Comparison of ENCODE assay signal across 38 cellular contexts in genomic region chr16:86700396-86700945, GRCh38.
"Had no signal": no experiment of that assay in that cellular context is flagged by ENCODE, and none has a peak within 500 bp of the region (broad histone marks: within the 10 kb centered on the region; RNA-seq: fewer than 3 reads in every experiment).

No MANE protein-coding gene starts in this region.

- ATAC-seq: activated CD8-positive, alpha-beta T cell treated with anti-CD3 and anti-CD28 coated beads for 36 hours; activated naive CD4-positive, alpha-beta T cell treated with anti-CD3 and anti-CD28 coated beads, Interleukin-2, amount 50 U/mL, for 72 hours; activated T-cell treated with anti-CD3 and anti-CD28 coated beads, Interleukin-2, amount 50 U/mL, for 4 hours; activated T-cell treated with anti-CD3 and anti-CD28 coated beads, Interleukin-2, amount 50 U/mL, for 72 hours; activated T-helper 17 cell treated with anti-CD3 and anti-CD28 coated beads, Interleukin-2, amount 50 U/mL, for 72 hours had no signal

- H3K36me3 Mint-ChIP-seq: activated CD4-positive, alpha-beta memory T cell treated with anti-CD3 and anti-CD28 coated beads for 36 hours; activated naive CD4-positive, alpha-beta T cell treated with anti-CD3 and anti-CD28 coated beads, Interleukin-2, amount 50 U/mL, for 72 hours; activated naive CD8-positive, alpha-beta T cell treated with anti-CD3 and anti-CD28 coated beads for 36 hours; brain had no signal

- H3K4me3 Mint-ChIP-seq: activated B cell treated with CpG ODN at 0.5 μM for 24 hours; activated CD4-positive, alpha-beta memory T cell treated with anti-CD3 and anti-CD28 coated beads for 36 hours; activated CD4-positive, alpha-beta T cell treated with anti-CD3 and anti-CD28 coated beads, Interleukin-2, amount 10 ng/mL, durations not matched to agents 24 days and 14 days; activated CD8-positive, alpha-beta T cell treated with anti-CD3 and anti-CD28 coated beads for 36 hours; activated naive CD4-positive, alpha-beta T cell treated with anti-CD3 and anti-CD28 coated beads for 36 hours; activated naive CD8-positive, alpha-beta T cell treated with anti-CD3 and anti-CD28 coated beads for 36 hours; activated T-cell treated with anti-CD3 and anti-CD28 coated beads, Interleukin-2, amount 50 U/mL, for 4 hours; activated T-cell treated with anti-CD3 and anti-CD28 coated beads, Interleukin-2, amount 50 U/mL, for 72 hours; activated T-helper 1 cell treated with anti-CD3 and anti-CD28 coated beads, Interleukin-12 subunit alpha, Interleukin-12 subunit beta, Interleukin-2, Interleukin-4 antibody, amounts not matched to agents 30 ng/mL and 10 ng/mL and 1 ng/mL, durations not matched to agents 14 hours and 24 hours and 36 hours; activated T-helper 17 cell treated with anti-CD3 and anti-CD28 coated beads, Interleukin-2, amount 50 U/mL, for 72 hours; brain; central memory CD8-positive, alpha-beta T cell; T-helper 1 cell treated with Interleukin-12 subunit alpha and Interleukin-12 subunit beta and Interleukin-4 antibody, amounts not matched to agents 30 μg/mL and 1 μg/mL, for 36 hours; T-helper 2 cell treated with Interferon-gamma antibody and Interleukin-4, amounts not matched to agents 5 μg/mL and 100 μg/mL, for 36 hours had no signal

- H3K4me1 Mint-ChIP-seq: activated B cell treated with CpG ODN at 0.5 μM for 24 hours; activated CD4-positive, alpha-beta T cell treated with anti-CD3 and anti-CD28 coated beads, Interleukin-2, amount 10 ng/mL, durations not matched to agents 24 days and 14 days; activated naive CD8-positive, alpha-beta T cell treated with anti-CD3 and anti-CD28 coated beads for 36 hours; activated T-helper 17 cell treated with anti-CD3 and anti-CD28 coated beads, Interleukin-2, amount 50 U/mL, for 72 hours; brain; central memory CD8-positive, alpha-beta T cell had no signal

- H3K27ac ChIP-seq: adrenal gland, ascending aorta, cardiac muscle cell, VCaP had no signal

- H3K27ac Mint-ChIP-seq: activated B cell treated with CpG ODN at 0.5 μM for 24 hours; activated CD4-positive, alpha-beta memory T cell treated with anti-CD3 and anti-CD28 coated beads for 36 hours; activated CD4-positive, alpha-beta T cell treated with anti-CD3 and anti-CD28 coated beads, Interleukin-2, amount 10 ng/mL, durations not matched to agents 24 days and 14 days; activated CD8-positive, alpha-beta T cell treated with anti-CD3 and anti-CD28 coated beads for 36 hours; activated naive CD4-positive, alpha-beta T cell treated with anti-CD3 and anti-CD28 coated beads for 36 hours; activated naive CD4-positive, alpha-beta T cell treated with anti-CD3 and anti-CD28 coated beads, Interleukin-2, amount 50 U/mL, for 72 hours; activated naive CD8-positive, alpha-beta T cell treated with anti-CD3 and anti-CD28 coated beads for 36 hours; activated T-cell treated with anti-CD3 and anti-CD28 coated beads, Interleukin-2, amount 50 U/mL, for 72 hours; activated T-helper 1 cell treated with anti-CD3 and anti-CD28 coated beads, Interleukin-12 subunit alpha, Interleukin-12 subunit beta, Interleukin-2, Interleukin-4 antibody, amounts not matched to agents 30 ng/mL and 10 ng/mL and 1 ng/mL, durations not matched to agents 14 hours and 24 hours and 36 hours; activated T-helper 17 cell treated with anti-CD3 and anti-CD28 coated beads, Interleukin-2, amount 50 U/mL, for 72 hours; brain; T-helper 1 cell treated with Interleukin-12 subunit alpha and Interleukin-12 subunit beta and Interleukin-4 antibody, amounts not matched to agents 30 μg/mL and 1 μg/mL, for 36 hours; T-helper 2 cell treated with Interferon-gamma antibody and Interleukin-4, amounts not matched to agents 5 μg/mL and 100 μg/mL, for 36 hours had no signal

- H3K4me3 ChIP-seq: adrenal gland, ascending aorta, cardiac muscle cell had no signal

- H3K27me3 ChIP-seq: adrenal gland, ascending aorta, cardiac muscle cell had no signal

- DNase-seq: activated B cell treated with CpG ODN at 0.5 μM for 24 hours; activated CD4-positive, alpha-beta memory T cell treated with anti-CD3 and anti-CD28 coated beads for 36 hours; activated CD4-positive, alpha-beta T cell treated with anti-CD3 and anti-CD28 coated beads for 4 hours; activated CD4-positive, alpha-beta T cell treated with anti-CD3 and anti-CD28 coated beads, Interleukin-2, amount 10 ng/mL, durations not matched to agents 24 days and 14 days; activated CD4-positive, alpha-beta T cell treated with anti-CD3 and anti-CD28 coated beads, Interleukin-2, amount 50 U/mL, for 1 hour; activated CD4-positive, alpha-beta T cell treated with anti-CD3 and anti-CD28 coated beads, Interleukin-2, amount 50 U/mL, for 4 hours; activated CD4-positive, CD25-positive, alpha-beta regulatory T cell treated with anti-CD3 and anti-CD28 coated beads, Interleukin-2, amount 50 U/mL, for 72 hours; activated CD8-positive, alpha-beta memory T cell treated with anti-CD3 and anti-CD28 coated beads, Interleukin-2, amount 50 U/mL, for 4 hours; activated CD8-positive, alpha-beta T cell treated with anti-CD3 and anti-CD28 coated beads for 36 hours; activated effector memory CD4-positive, alpha-beta T cell treated with anti-CD3 and anti-CD28 coated beads, Interleukin-2, amount 50 U/mL, for 16 hours; activated gamma-delta T cell treated with Interleukin-2 at 50 U/mL for 16 hours; activated naive CD4-positive, alpha-beta T cell; activated naive CD4-positive, alpha-beta T cell treated with anti-CD3 and anti-CD28 coated beads for 36 hours; activated naive CD4-positive, alpha-beta T cell treated with anti-CD3 and anti-CD28 coated beads, Interleukin-2, amount 50 U/mL, for 16 hours; activated naive CD8-positive, alpha-beta T cell treated with anti-CD3 and anti-CD28 coated beads for 36 hours; activated T-cell treated with anti-CD3 and anti-CD28 coated beads for 4 hours; activated T-cell treated with anti-CD3 and anti-CD28 coated beads, Interleukin-2, amount 50 U/mL, for 1 hour; activated T-cell treated with anti-CD3 and anti-CD28 coated beads, Interleukin-2, amount 50 U/mL, for 4 hours; activated T-cell treated with anti-CD3 and anti-CD28 coated beads, Interleukin-2, amount 50 U/mL, for 72 hours; adrenal gland; amniotic stem cell; caudate nucleus; cerebellar nuclear complex; T-helper 1 cell; T-helper 2 cell; T-helper 9 cell had no signal

- H3K9me3 ChIP-seq: adrenal gland, ascending aorta had no signal

- H3K4me1 ChIP-seq: adrenal gland, ascending aorta had no signal

- H3K36me3 ChIP-seq: adrenal gland, ascending aorta, cardiac muscle cell had no signal

- FAIRE-seq: bronchial epithelial cell, TTC549 had no signal

- H3K9me3 Mint-ChIP-seq: activated B cell treated with CpG ODN at 0.5 μM for 24 hours; activated CD4-positive, alpha-beta T cell treated with anti-CD3 and anti-CD28 coated beads, Interleukin-2, amount 10 ng/mL, durations not matched to agents 24 days and 14 days; activated CD8-positive, alpha-beta T cell treated with anti-CD3 and anti-CD28 coated beads for 36 hours; activated naive CD4-positive, alpha-beta T cell treated with anti-CD3 and anti-CD28 coated beads for 36 hours; activated naive CD4-positive, alpha-beta T cell treated with anti-CD3 and anti-CD28 coated beads, Interleukin-2, amount 50 U/mL, for 72 hours; activated T-cell treated with anti-CD3 and anti-CD28 coated beads, Interleukin-2, amount 50 U/mL, for 4 hours; activated T-cell treated with anti-CD3 and anti-CD28 coated beads, Interleukin-2, amount 50 U/mL, for 72 hours; activated T-helper 17 cell treated with anti-CD3 and anti-CD28 coated beads, Interleukin-2, amount 50 U/mL, for 72 hours; central memory CD8-positive, alpha-beta T cell; T-helper 1 cell treated with Interleukin-12 subunit alpha and Interleukin-12 subunit beta and Interleukin-4 antibody, amounts not matched to agents 30 μg/mL and 1 μg/mL, for 36 hours; T-helper 2 cell treated with Interferon-gamma antibody and Interleukin-4, amounts not matched to agents 5 μg/mL and 100 μg/mL, for 36 hours had no signal
